10 cellular contexts compared by ENCODE assay signal in the genomic region with DNA sequence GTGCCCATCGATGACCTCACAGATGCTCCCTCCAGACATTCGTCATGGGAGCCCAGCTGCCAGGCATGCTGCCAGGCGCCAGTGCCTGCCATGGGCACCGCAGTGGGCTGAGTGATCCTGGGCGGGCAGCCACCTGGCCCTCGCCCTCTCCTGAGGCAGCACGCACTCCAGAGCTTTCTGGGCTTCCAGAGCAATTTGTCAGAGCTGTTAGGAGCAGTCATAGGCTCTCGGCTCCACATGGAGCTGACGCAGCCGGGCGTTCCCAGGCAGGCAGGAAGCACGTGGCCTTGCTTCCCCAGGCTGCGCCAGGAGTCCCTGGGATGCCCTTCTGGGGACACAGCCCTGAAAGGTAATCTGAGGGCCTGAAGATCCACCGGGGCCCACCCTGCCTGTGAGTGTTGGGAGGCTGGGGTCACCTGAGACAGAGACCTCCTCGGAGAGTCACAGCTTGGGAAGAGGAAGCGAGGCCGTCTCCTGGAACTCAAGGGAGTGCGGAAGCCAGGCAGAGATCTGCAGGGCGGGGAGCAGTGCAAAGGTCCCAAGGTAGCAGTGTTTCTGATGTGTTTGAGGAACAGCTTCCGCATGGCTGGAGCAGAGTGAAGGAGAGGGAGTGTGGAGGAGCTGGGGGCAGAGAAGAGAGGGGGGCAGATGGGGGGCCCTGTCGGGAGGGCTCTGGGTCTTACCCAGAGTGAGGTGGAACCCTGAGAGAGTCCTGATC. TPM values are rescaled to one million over a fixed set of nuclear protein-coding genes. Genes with fewer than 3 reads are reported as not detected.
DNase-seq lines count a peak whose midpoint lies in the region; ATAC-seq and TF ChIP-seq lines count a peak whose summit lies in the region.
"Had no signal": no experiment of that assay in that cellular context is flagged by ENCODE, and none has a peak within 500 bp of the region (broad histone marks: within the 10 kb centered on the region; RNA-seq: fewer than 3 reads in every experiment).

No MANE protein-coding gene starts in this region.

- H3K4me1 ChIP-seq in heart right ventricle: peaks cover 0 to 22% (median 7%) of the 10 kb centered on the region in 9 donors

- WGBS in heart right ventricle, 2 donors: 54 to 58% methylated on average over 21 of the region's 21 CpGs

- intact Hi-C loops in heart right ventricle (cut with DNase I): no loop called here

- no peaks in the 10 kb centered on the region for H3K9me3 Mint-ChIP-seq in T-helper 2 cell treated with Interferon-gamma antibody and Interleukin-4, amounts not matched to agents 5 μg/mL and 100 μg/mL, for 36 hours
- H3K9me3 Mint-ChIP-seq: T-cell had no signal

- TF ChIP-seq CTCF in heart right ventricle (IDR thresholded peaks at IDR 0.05): no peak

- H3K27me3 Mint-ChIP-seq in T-helper 2 cell treated with Interferon-gamma antibody and Interleukin-4, amounts not matched to agents 5 μg/mL and 100 μg/mL, for 36 hours (ENCODE audit: low read depth): no peaks in the 10 kb centered on the region
- H3K27me3 Mint-ChIP-seq: T-cell had no signal

- DNase-seq in NCI-H1092 (lab: John Stamatoyannopoulos, UW) (peak; percentile 87), amygdala (lab: John Stamatoyannopoulos, UW) (peak in 55 of 56 donors; percentile 12 to 98 (median 81)), heart right ventricle (peak; percentile 79 to 83), substantia nigra (lab: John Stamatoyannopoulos, UW) (peak; percentile 17 to 98 (median 84)), SKM-1 (lab: John Stamatoyannopoulos, UW; ENCODE audit: unreplicated experiment) (no peak), activated gamma-delta T cell (lab: John Stamatoyannopoulos, UW) (no peak)
- no peak for DNase-seq in T-helper 2 cell treated with Interferon-gamma antibody and Interleukin-4, amounts not matched to agents 5 μg/mL and 100 μg/mL, for 36 hours (ENCODE audit: low spot score)
- DNase-seq: T-cell had no signal

- no peaks in the 10 kb centered on the region for H3K27me3 ChIP-seq in heart right ventricle
- H3K27me3 ChIP-seq: cardiac muscle cell had no signal

- H3K4me3 Mint-ChIP-seq in T-helper 2 cell treated with Interferon-gamma antibody and Interleukin-4, amounts not matched to agents 5 μg/mL and 100 μg/mL, for 36 hours: no peak overlapping the region
- H3K4me3 Mint-ChIP-seq: T-cell had no signal

- no peak overlapping the region for H3K27ac Mint-ChIP-seq in T-helper 2 cell treated with Interferon-gamma antibody and Interleukin-4, amounts not matched to agents 5 μg/mL and 100 μg/mL, for 36 hours
- H3K27ac Mint-ChIP-seq: T-cell had no signal

- peaks cover 0 to 14% (median 0%) of the 10 kb centered on the region in 9 donors for H3K36me3 ChIP-seq in heart right ventricle
- H3K36me3 ChIP-seq: cardiac muscle cell had no signal

- peak overlapping the region in 3 of 10 donors; percentile 7 to 26 (median 25) for H3K4me3 ChIP-seq in heart right ventricle
- H3K4me3 ChIP-seq: cardiac muscle cell had no signal

- ATAC-seq in heart right ventricle (peak; percentile 93 to 99 (median 96)), GM18873 (IDR thresholded peaks at IDR 0.05; ENCODE audit: low FRiP score, unreplicated experiment) (no peak)
- ATAC-seq: T-cell had no signal

- no peaks in the 10 kb centered on the region for H3K36me3 Mint-ChIP-seq in T-helper 2 cell treated with Interferon-gamma antibody and Interleukin-4, amounts not matched to agents 5 μg/mL and 100 μg/mL, for 36 hours (ENCODE audit: low read depth)

- H3K27ac ChIP-seq in heart right ventricle: peak overlapping the region in 9 of 10 donors; percentile 50 to 87 (median 81)
- peak overlapping the region; percentile 84 for H3K27ac ChIP-seq in substantia nigra (ENCODE audit: low read depth, low read length, poor library complexity, severe bottlenecking)
- H3K27ac ChIP-seq: cardiac muscle cell had no signal

- no peaks in the 10 kb centered on the region for H3K9me3 ChIP-seq in heart right ventricle

- no peaks in the 10 kb centered on the region for H3K4me1 Mint-ChIP-seq in T-helper 2 cell treated with Interferon-gamma antibody and Interleukin-4, amounts not matched to agents 5 μg/mL and 100 μg/mL, for 36 hours (ENCODE audit: low read depth)
- H3K4me1 Mint-ChIP-seq: T-cell had no signal

RNA-seq across cellular contexts. Expression of a gene that starts 50.5 kb away (rescaled TPM):
- under 1 TPM in 6 of 10 donors, not detected in 4; 0.16 to 0.72 (median 0.30) TPM for total RNA-seq in heart right ventricle
- under 1 TPM in 1 of 2 donors, not detected in 1; 0.09 TPM for polyA plus RNA-seq in heart right ventricle
- total RNA-seq: T-cell had no signal

Comparison
In these comparisons a context has a peak if more than half of its experiments do, and no peak if none do; other contexts are left out.
1. DNase-seq: peak in NCI-H1092 (single experiment), amygdala (55 of 56), heart right ventricle (2 of 2) and substantia nigra (49 of 49); none in SKM-1 (single experiment), activated gamma-delta T cell (single experiment) and T-helper 2 cell treated with Interferon-gamma antibody and Interleukin-4, amounts not matched to agents 5 μg/mL and 100 μg/mL, for 36 hours (single experiment).